1 cellular context compared by ENCODE assay signal in genomic region chr3:182925330-182925943, GRCh38.
TF ChIP-seq lines count a peak whose summit lies in the region.

No MANE protein-coding gene starts in this region.

TF ChIP-seq in HepG2, 621 proteins besides CTCF, POLR2A, EP300 and RAD21 (continued from another document):
- TF ChIP-seq ZNF142 (CRISPR knock-in tag; IDR thresholded peaks at IDR 0.05): no peak
